In genomic region chr5:32443145-32443540, GRCh38 we compare ENCODE assay signal across 8 cellular contexts. TPM values are rescaled to one million over a fixed set of nuclear protein-coding genes. Genes with fewer than 3 reads are reported as not detected.
DNase-seq lines count a peak whose midpoint lies in the region; ATAC-seq and TF ChIP-seq lines count a peak whose summit lies in the region.

No MANE protein-coding gene starts in this region.

- H3K79me2 ChIP-seq in SU-DHL-6 (ENCODE audit: insufficient read depth, low read length), result peaks cover 56% of the 10 kb centered on the region

- no peaks in the 10 kb centered on the region for H3K9me3 ChIP-seq in SU-DHL-6 (ENCODE audit: insufficient read depth, low read length)

- peaks cover 22% of the 10 kb centered on the region for H4K20me1 ChIP-seq in SU-DHL-6 (ENCODE audit: low read depth, low read length)

- H3K9me3 Mint-ChIP-seq in osteocyte (ENCODE audit: unreplicated experiment), result no peaks in the 10 kb centered on the region

- H3K36me3 Mint-ChIP-seq in osteocyte (ENCODE audit: unreplicated experiment), result no peaks in the 10 kb centered on the region

- H3K4me3 ChIP-seq in SU-DHL-6 (ENCODE audit: insufficient read depth, low read length, poor library complexity, severe bottlenecking), result peak overlapping the region; percentile 79

- H3K27me3 ChIP-seq in SU-DHL-6 (ENCODE audit: low read length), result no peaks in the 10 kb centered on the region

- in situ Hi-C loops in ACHN (cut with HindIII; ENCODE audit: low pct_ligation_motif_present, low pct_unique_long_range_greater_than_20kb, low sequenced_read_pairs), result no loop called here

- no peaks in the 10 kb centered on the region for H3K27me3 Mint-ChIP-seq in osteocyte (ENCODE audit: unreplicated experiment)

- H2AFZ ChIP-seq in SU-DHL-6 (ENCODE audit: low read depth, low read length, severe bottlenecking), result peak overlapping the region; percentile 15

- ATAC-seq in GM18517 (IDR thresholded peaks at IDR 0.05; ENCODE audit: unreplicated experiment) (peak; percentile 30), HG02981 (IDR thresholded peaks at IDR 0.05; ENCODE audit: unreplicated experiment) (peak; percentile 39)

- peak overlapping the region; percentile 95 for H3K27ac Mint-ChIP-seq in osteocyte (ENCODE audit: unreplicated experiment)

- H3K9ac ChIP-seq in SU-DHL-6 (ENCODE audit: low read length), result peak overlapping the region; percentile 83

- H3K27ac ChIP-seq in SU-DHL-6 (ENCODE audit: low read depth, low read length), result peak overlapping the region; percentile 31
- peak overlapping the region; percentile 83 for H3K27ac ChIP-seq in epithelial cell of prostate

- H3K4me3 Mint-ChIP-seq in osteocyte (ENCODE audit: unreplicated experiment), result peak overlapping the region; percentile 92

- peaks cover 33% of the 10 kb centered on the region for H3K4me1 Mint-ChIP-seq in osteocyte (ENCODE audit: unreplicated experiment)

- TF ChIP-seq CTCF in SU-DHL-6 (IDR thresholded peaks at IDR 0.05; ENCODE audit: insufficient read depth, low read length, poor library complexity, severe bottlenecking) (no peak), osteocyte (IDR thresholded peaks at IDR 0.05) (no peak)

- peak; percentile 26 for DNase-seq in ACHN
- no peak for DNase-seq in epithelial cell of prostate (ENCODE audit: low read depth, low spot score)
- no peak for DNase-seq in osteocyte (ENCODE audit: extremely low spot score, unreplicated experiment)
- no peak for DNase-seq in D341Med (ENCODE audit: low spot score)
- DNase-seq in NCI-H82 (lab: John Stamatoyannopoulos, UW), result no peak

- peaks cover 7% of the 10 kb centered on the region for H3K36me3 ChIP-seq in SU-DHL-6 (ENCODE audit: low read length)

- no peaks in the 10 kb centered on the region for H3K9me2 ChIP-seq in SU-DHL-6 (replicated peaks; ENCODE audit: insufficient read depth, low read length)

- peak overlapping the region; percentile 93 for H3K4me2 ChIP-seq in SU-DHL-6 (ENCODE audit: low read depth, low read length, poor library complexity, severe bottlenecking)

- no peaks in the 10 kb centered on the region for H3F3A ChIP-seq in SU-DHL-6 (ENCODE audit: insufficient read depth)

RNA-seq across cellular contexts. Expression of gene ZFR, which starts 1.4 kb away (rescaled TPM):
- total RNA-seq in osteocyte, result 85.6 and 87.1 TPM in 2 replicates
